In genomic region chr16:20001856-20002707, GRCh38 we compare ENCODE assay signal across 1 cellular context.
TF ChIP-seq lines count a peak whose summit lies in the region.

No MANE protein-coding gene starts in this region.

TF ChIP-seq in HepG2, 621 proteins besides CTCF, POLR2A, EP300 and RAD21 (continued from another document):
- TF ChIP-seq ZBTB33 (CRISPR knock-in tag; IDR thresholded peaks at IDR 0.05) (no peak), MYNN (CRISPR knock-in tag; IDR thresholded peaks at IDR 0.05; ENCODE audit: low read depth) (no peak), CCAR2 (optimal IDR thresholded peaks at IDR 0.05; ENCODE audit: low read depth, low read length) (no peak), GTF3A (CRISPR knock-in tag; conservative IDR thresholded peaks at IDR 0.05) (no peak), DNMT1 (CRISPR knock-in tag; IDR thresholded peaks at IDR 0.05) (0 out of 2 replicates have a peak, but pooled peaks have one; percentile 54), HMGXB4 (CRISPR knock-in tag; IDR thresholded peaks at IDR 0.05; ENCODE audit: borderline replicate concordance in 1 of 2, low read depth in 1 of 2) (no peak), ZBTB7B (CRISPR knock-in tag; IDR thresholded peaks at IDR 0.05) (peak; percentile 55; the same call in 1 of the 2 replicates), ZNF766 (CRISPR knock-in tag; IDR thresholded peaks at IDR 0.05; ENCODE audit: borderline replicate concordance) (no peak), HMGXB3 (CRISPR knock-in tag; IDR thresholded peaks at IDR 0.05; ENCODE audit: borderline replicate concordance) (no peak), NFE2L2 (IDR thresholded peaks at IDR 0.05; ENCODE audit: low read length) (no peak), JARID2 (CRISPR knock-in tag; IDR thresholded peaks at IDR 0.05; ENCODE audit: insufficient replicate concordance) (no peak), ZNF24 (IDR thresholded peaks at IDR 0.05) (no peak)
